Comparison of ENCODE assay signal across 23 cellular contexts in the genomic region with DNA sequence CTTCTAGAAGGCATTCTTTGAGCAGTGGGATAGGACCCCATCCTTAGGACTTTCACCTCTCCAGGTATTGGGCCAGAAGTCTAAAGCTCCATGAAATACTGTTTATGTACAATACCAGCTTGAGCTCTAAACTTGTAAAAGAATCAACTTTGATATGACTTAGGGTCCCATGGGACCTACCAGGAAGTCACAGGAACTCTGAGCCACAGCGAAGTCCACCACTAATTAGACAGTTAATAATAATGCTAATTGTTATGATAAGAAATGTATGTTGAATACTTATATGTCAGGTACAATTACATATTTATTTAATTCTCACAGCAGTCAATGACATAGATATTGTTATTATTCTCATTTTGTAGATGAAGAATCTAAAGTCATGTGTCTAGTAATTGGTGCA.
"Had no signal": no experiment of that assay in that cellular context is flagged by ENCODE, and none has a peak within 500 bp of the region (broad histone marks: within the 10 kb centered on the region; RNA-seq: fewer than 3 reads in every experiment).

No MANE protein-coding gene starts in this region.

- FAIRE-seq: RCC 7860 had no signal

- H3K4me3 Mint-ChIP-seq: activated CD8-positive, alpha-beta T cell treated with anti-CD3 and anti-CD28 coated beads for 36 hours; activated naive CD4-positive, alpha-beta T cell treated with anti-CD3 and anti-CD28 coated beads, Interleukin-2, amount 10 ng/mL, durations not matched to agents 7 days and 5 days; activated naive CD8-positive, alpha-beta T cell treated with anti-CD3 and anti-CD28 coated beads for 36 hours; activated T-cell treated with anti-CD3 and anti-CD28 coated beads, Interleukin-2, amount 50 U/mL, for 72 hours; T-helper 1 cell treated with Interleukin-12 subunit alpha and Interleukin-12 subunit beta and Interleukin-4 antibody, amounts not matched to agents 30 μg/mL and 1 μg/mL, for 36 hours had no signal

- ATAC-seq: activated CD8-positive, alpha-beta T cell treated with anti-CD3 and anti-CD28 coated beads for 36 hours; activated T-cell treated with anti-CD3 and anti-CD28 coated beads, Interleukin-2, amount 50 U/mL, for 72 hours; PC-3 had no signal

- H3K27ac Mint-ChIP-seq: activated CD8-positive, alpha-beta T cell treated with anti-CD3 and anti-CD28 coated beads for 36 hours; activated naive CD4-positive, alpha-beta T cell treated with anti-CD3 and anti-CD28 coated beads, Interleukin-2, amount 10 ng/mL, durations not matched to agents 7 days and 5 days; activated naive CD8-positive, alpha-beta T cell treated with anti-CD3 and anti-CD28 coated beads for 36 hours; activated T-cell treated with anti-CD3 and anti-CD28 coated beads, Interleukin-2, amount 50 U/mL, for 72 hours; activated T-helper 2 cell treated with anti-CD3 and anti-CD28 coated beads, Interferon-gamma antibody, Interleukin-2, Interleukin-4, amounts not matched to agents 10 μg/mL and 5 μg/mL and 100 μg/mL, durations not matched to agents 14 hours and 24 hours and 36 hours; T-helper 1 cell treated with Interleukin-12 subunit alpha and Interleukin-12 subunit beta and Interleukin-4 antibody, amounts not matched to agents 30 μg/mL and 1 μg/mL, for 36 hours had no signal

- DNase-seq: activated CD4-positive, alpha-beta T cell treated with anti-CD3 and anti-CD28 coated beads, Interleukin-2, amount 50 U/mL, for 1 hour; activated CD4-positive, CD25-positive, alpha-beta regulatory T cell; activated CD8-positive, alpha-beta memory T cell treated with anti-CD3 and anti-CD28 coated beads, Interleukin-2, amount 50 U/mL, for 4 hours; activated CD8-positive, alpha-beta T cell treated with anti-CD3 and anti-CD28 coated beads for 36 hours; activated gamma-delta T cell treated with Interleukin-2 at 50 U/mL for 16 hours; activated naive CD4-positive, alpha-beta T cell treated with anti-CD3 and anti-CD28 coated beads, Interleukin-2, amount 10 ng/mL, durations not matched to agents 7 days and 5 days; activated naive CD8-positive, alpha-beta T cell treated with anti-CD3 and anti-CD28 coated beads for 36 hours; activated T-cell treated with anti-CD3 and anti-CD28 coated beads, Interleukin-2, amount 50 U/mL, for 72 hours; brain microvascular endothelial cell; NCI-H1105 treated with DMSO at 0.1 percent for 48 hours; NCI-H146; NCI-H187 treated with DMSO at 0.1 percent for 48 hours; NCI-H2081 treated with DMSO at 0.1 percent for 48 hours; NCI-H446 treated with DMSO at 0.1 percent for 48 hours; NCI-H526; NCI-H82; PC-3; SHP77 treated with DMSO at 0.1 percent for 48 hours; T-helper 9 cell had no signal

- H3K4me3 ChIP-seq: cardiac muscle cell had no signal

- H3K27me3 ChIP-seq: brain microvascular endothelial cell, cardiac muscle cell had no signal

- H3K9me3 Mint-ChIP-seq: activated CD8-positive, alpha-beta T cell treated with anti-CD3 and anti-CD28 coated beads for 36 hours; activated naive CD4-positive, alpha-beta T cell treated with anti-CD3 and anti-CD28 coated beads, Interleukin-2, amount 10 ng/mL, durations not matched to agents 7 days and 5 days; activated naive CD8-positive, alpha-beta T cell treated with anti-CD3 and anti-CD28 coated beads for 36 hours; activated T-cell treated with anti-CD3 and anti-CD28 coated beads, Interleukin-2, amount 50 U/mL, for 72 hours; activated T-helper 2 cell treated with anti-CD3 and anti-CD28 coated beads, Interferon-gamma antibody, Interleukin-2, Interleukin-4, amounts not matched to agents 10 μg/mL and 5 μg/mL and 100 μg/mL, durations not matched to agents 14 hours and 24 hours and 36 hours; T-helper 1 cell treated with Interleukin-12 subunit alpha and Interleukin-12 subunit beta and Interleukin-4 antibody, amounts not matched to agents 30 μg/mL and 1 μg/mL, for 36 hours had no signal

- H3K36me3 ChIP-seq: brain microvascular endothelial cell, cardiac muscle cell had no signal

- H3K27ac ChIP-seq: brain microvascular endothelial cell, cardiac muscle cell had no signal

- H3K27me3 Mint-ChIP-seq: activated CD8-positive, alpha-beta T cell treated with anti-CD3 and anti-CD28 coated beads for 36 hours; activated naive CD4-positive, alpha-beta T cell treated with anti-CD3 and anti-CD28 coated beads, Interleukin-2, amount 10 ng/mL, durations not matched to agents 7 days and 5 days; activated naive CD8-positive, alpha-beta T cell treated with anti-CD3 and anti-CD28 coated beads for 36 hours had no signal
